ENCODE assay signal across 8 cellular contexts in the genomic region with DNA sequence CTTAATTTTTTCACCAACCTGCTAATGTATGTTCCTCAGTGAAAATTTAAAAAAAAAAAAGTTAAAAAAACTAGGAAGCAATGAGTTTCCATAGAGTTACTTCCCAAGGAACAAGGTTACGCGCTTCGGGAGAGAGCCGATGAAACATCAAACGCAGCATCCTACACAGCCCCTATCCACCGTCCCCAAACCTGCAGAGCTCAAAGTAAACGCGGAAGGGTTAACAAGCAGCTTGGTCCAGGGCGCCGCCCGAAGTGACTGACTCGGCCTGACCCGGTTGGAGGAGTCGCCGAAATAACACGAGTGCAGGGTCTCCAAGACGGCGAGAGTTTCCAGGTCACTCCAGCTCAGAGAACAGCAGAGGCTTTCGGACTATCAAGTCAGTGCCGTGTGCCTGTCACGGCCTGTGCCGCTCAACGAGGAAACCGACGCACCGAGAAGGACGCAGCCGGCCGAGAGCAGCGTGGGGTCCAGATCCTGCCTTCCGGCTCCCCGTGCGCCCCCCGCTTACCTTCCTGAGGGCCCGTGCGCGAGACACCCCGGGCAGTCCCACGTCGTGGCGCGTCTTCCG. TPM values are rescaled to one million over a fixed set of nuclear protein-coding genes. Genes with fewer than 3 reads are reported as not detected.
A peak's percentile ranks its signal among the peaks of the same experiment; 100 is the strongest.
DNase-seq lines count a peak whose midpoint lies in the region; ATAC-seq and TF ChIP-seq lines count a peak whose summit lies in the region.

No MANE protein-coding gene starts in this region.

- H3K9me3 ChIP-seq in HUES64 (ENCODE audit: insufficient read depth, low read depth, low read length) (no peaks in the 10 kb centered on the region), neural cell (ENCODE audit: low read length) (no peaks in the 10 kb centered on the region)

- no peaks in the 10 kb centered on the region for H4K20me1 ChIP-seq in neural cell (ENCODE audit: insufficient read depth)

- peak overlapping the region; percentile 92 for H3K9ac ChIP-seq in HUES64 (ENCODE audit: low read depth, low read length)
- H3K9ac ChIP-seq in neural cell (ENCODE audit: low read length), result peak overlapping the region; percentile 75

- H3F3A ChIP-seq in neural cell (ENCODE audit: insufficient read depth, low read length, poor library complexity, severe bottlenecking), result no peaks in the 10 kb centered on the region

- WGBS in HUES64, result under 1% methylated on average over 43 of the region's 43 CpGs

- H2AFZ ChIP-seq in neural cell (ENCODE audit: low read depth, low read length), result peak overlapping the region; percentile 68

- H3K9me2 ChIP-seq in neural cell (ENCODE audit: insufficient read depth, low read length), result no peaks in the 10 kb centered on the region

- peaks cover 12% of the 10 kb centered on the region for H3K36me3 ChIP-seq in HUES64 (ENCODE audit: insufficient read depth, low read length)
- no peaks in the 10 kb centered on the region for H3K36me3 ChIP-seq in neural cell (ENCODE audit: insufficient read depth, low read length)

- TF ChIP-seq RAD21 in neural cell (conservative IDR thresholded peaks at IDR 0.05), result no peak

- H3K27ac ChIP-seq in HUES64 (ENCODE audit: low read depth, low read length) (peak overlapping the region; percentile 66), neural cell (ENCODE audit: low read length) (peak overlapping the region; percentile 72)

- H3K79me2 ChIP-seq in neural cell (replicated peaks; ENCODE audit: insufficient read depth, low read length), result peaks cover 15% of the 10 kb centered on the region

- ATAC-seq in GM21515 (IDR thresholded peaks at IDR 0.05; ENCODE audit: unreplicated experiment), result peak; percentile 35

- TF ChIP-seq EP300 in neural cell (conservative IDR thresholded peaks at IDR 0.05; ENCODE audit: poor library complexity, severe bottlenecking), result no peak

- no peak for TF ChIP-seq CTCF in WI38 (IDR thresholded peaks at IDR 0.05; ENCODE audit: low read depth, low read length)
- no peak for TF ChIP-seq CTCF in neural cell (IDR thresholded peaks at IDR 0.05; ENCODE audit: poor library complexity, severe bottlenecking)

- peaks cover 6% of the 10 kb centered on the region; the same call in 1 of the 2 replicates for H3K4me1 ChIP-seq in HUES64 (ENCODE audit: insufficient read depth, low read length)

- H3K4me3 ChIP-seq in HUES64 (ENCODE audit: low read length) (peak overlapping the region; percentile 90), WI38 (ENCODE audit: low read depth, low read length) (peak overlapping the region; percentile 85), neural cell (ENCODE audit: low read length) (peak overlapping the region; percentile 97)

- H3K4me2 ChIP-seq in neural cell (ENCODE audit: low read length), result peak overlapping the region; percentile 75

- peaks cover 17% of the 10 kb centered on the region for H3K27me3 ChIP-seq in HUES64 (ENCODE audit: insufficient read depth, low read length)
- no peaks in the 10 kb centered on the region for H3K27me3 ChIP-seq in neural cell (ENCODE audit: insufficient read depth, low read depth, low read length)

- peak; percentile 70 for DNase-seq in DMS 273 (lab: John Stamatoyannopoulos, UW; ENCODE audit: unreplicated experiment)
- no peak for DNase-seq in DMS 273 treated with DMSO at 0.1 percent for 48 hours (lab: John Stamatoyannopoulos, UW)
- DNase-seq in fibroblast of peridontal ligament (ENCODE audit: extremely low read depth), result peak; percentile 53
- DNase-seq in middle frontal gyrus (ENCODE audit: extremely low spot score, low spot score), result no peak

TF ChIP-seq in neural cell, 6 proteins besides CTCF, POLR2A, EP300 and RAD21:
- TF ChIP-seq SMC3 (conservative IDR thresholded peaks at IDR 0.05; ENCODE audit: poor library complexity), result no peak
- TF ChIP-seq, protein P1, sequence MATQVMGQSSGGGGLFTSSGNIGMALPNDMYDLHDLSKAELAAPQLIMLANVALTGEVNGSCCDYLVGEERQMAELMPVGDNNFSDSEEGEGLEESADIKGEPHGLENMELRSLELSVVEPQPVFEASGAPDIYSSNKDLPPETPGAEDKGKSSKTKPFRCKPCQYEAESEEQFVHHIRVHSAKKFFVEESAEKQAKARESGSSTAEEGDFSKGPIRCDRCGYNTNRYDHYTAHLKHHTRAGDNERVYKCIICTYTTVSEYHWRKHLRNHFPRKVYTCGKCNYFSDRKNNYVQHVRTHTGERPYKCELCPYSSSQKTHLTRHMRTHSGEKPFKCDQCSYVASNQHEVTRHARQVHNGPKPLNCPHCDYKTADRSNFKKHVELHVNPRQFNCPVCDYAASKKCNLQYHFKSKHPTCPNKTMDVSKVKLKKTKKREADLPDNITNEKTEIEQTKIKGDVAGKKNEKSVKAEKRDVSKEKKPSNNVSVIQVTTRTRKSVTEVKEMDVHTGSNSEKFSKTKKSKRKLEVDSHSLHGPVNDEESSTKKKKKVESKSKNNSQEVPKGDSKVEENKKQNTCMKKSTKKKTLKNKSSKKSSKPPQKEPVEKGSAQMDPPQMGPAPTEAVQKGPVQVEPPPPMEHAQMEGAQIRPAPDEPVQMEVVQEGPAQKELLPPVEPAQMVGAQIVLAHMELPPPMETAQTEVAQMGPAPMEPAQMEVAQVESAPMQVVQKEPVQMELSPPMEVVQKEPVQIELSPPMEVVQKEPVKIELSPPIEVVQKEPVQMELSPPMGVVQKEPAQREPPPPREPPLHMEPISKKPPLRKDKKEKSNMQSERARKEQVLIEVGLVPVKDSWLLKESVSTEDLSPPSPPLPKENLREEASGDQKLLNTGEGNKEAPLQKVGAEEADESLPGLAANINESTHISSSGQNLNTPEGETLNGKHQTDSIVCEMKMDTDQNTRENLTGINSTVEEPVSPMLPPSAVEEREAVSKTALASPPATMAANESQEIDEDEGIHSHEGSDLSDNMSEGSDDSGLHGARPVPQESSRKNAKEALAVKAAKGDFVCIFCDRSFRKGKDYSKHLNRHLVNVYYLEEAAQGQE (IDR thresholded peaks at IDR 0.05; ENCODE audit: borderline replicate concordance), result no peak
- no peak for TF ChIP-seq POLR2AphosphoS5 (IDR thresholded peaks at IDR 0.05)
- TF ChIP-seq TAF1 (IDR thresholded peaks at IDR 0.05; ENCODE audit: low read depth), result no peak
- TF ChIP-seq EZH2 (IDR thresholded peaks at IDR 0.05; ENCODE audit: borderline replicate concordance, insufficient read depth, low read length, poor library complexity, severe bottlenecking), result no peak
- no peak for TF ChIP-seq MXI1 (conservative IDR thresholded peaks at IDR 0.05; ENCODE audit: poor library complexity, severe bottlenecking)

RNA-seq across cellular contexts. Expression of a gene that starts 0.5 kb away (rescaled TPM):
- 32.2 TPM for polyA plus RNA-seq in HUES64 (2013, experiment 1 of 2)
- polyA plus RNA-seq in HUES64 (2013, experiment 2 of 2), result 28.8 TPM
- 5.5 and 6.3 TPM in 2 replicates for polyA plus RNA-seq in neural cell
- 11.2 and 13.4 TPM in 2 replicates for polyA minus RNA-seq in neural cell

RNA-seq across cellular contexts. Expression of a gene that starts 0.7 kb away (rescaled TPM):
- polyA plus RNA-seq in HUES64 (2013, experiment 1 of 2), result 2.1 TPM
- 1.8 TPM for polyA plus RNA-seq in HUES64 (2013, experiment 2 of 2)
- polyA plus RNA-seq in neural cell, result 17.4 and 21.3 TPM in 2 replicates
- 29.5 and 32.9 TPM in 2 replicates for polyA minus RNA-seq in neural cell

Comparison
In these comparisons a context has a peak if more than half of its experiments do, and no peak if none do; other contexts are left out.
1. DNase-seq: peak in DMS 273 (single experiment) and fibroblast of peridontal ligament (single experiment); none in DMS 273 treated with DMSO at 0.1 percent for 48 hours (single experiment) and middle frontal gyrus (single experiment).
2. Peak in every context shown above with its lines, with median percentiles within 50 percentile points of each other: H3K4me3 ChIP-seq.